In genomic region chr21:28230559-28230958, GRCh38 we compare ENCODE assay signal across 26 cellular contexts.
DNase-seq lines count a peak whose midpoint lies in the region; ATAC-seq and TF ChIP-seq lines count a peak whose summit lies in the region.
"Had no signal": no experiment of that assay in that cellular context is flagged by ENCODE, and none has a peak within 500 bp of the region (broad histone marks: within the 10 kb centered on the region; RNA-seq: fewer than 3 reads in every experiment).

No MANE protein-coding gene starts in this region.

- H3K36me3 ChIP-seq in mammary epithelial cell (ENCODE audit: insufficient read depth, low read length), result no peaks in the 10 kb centered on the region
- H3K36me3 ChIP-seq: neural progenitor cell, uterus had no signal

- no peak overlapping the region for H3K9ac ChIP-seq in mammary epithelial cell (ENCODE audit: insufficient read depth, low read length)
- H3K9ac ChIP-seq: neural progenitor cell had no signal

- no peaks in the 10 kb centered on the region for H3K36me3 Mint-ChIP-seq in MCF 10A (ENCODE audit: insufficient read depth, unreplicated experiment)
- H3K36me3 Mint-ChIP-seq: activated naive CD4-positive, alpha-beta T cell treated with anti-CD3 and anti-CD28 coated beads, Interleukin-2, amount 50 U/mL, for 72 hours; neural progenitor cell had no signal

- dilution Hi-C loops in mammary epithelial cell (cut with HindIII; ENCODE audit: low sequenced_read_pairs), result no loop called here

- H3K27ac Mint-ChIP-seq in MCF 10A (ENCODE audit: low read depth, unreplicated experiment), result no peak overlapping the region
- H3K27ac Mint-ChIP-seq: activated CD4-positive, alpha-beta memory T cell treated with anti-CD3 and anti-CD28 coated beads, Interleukin-2, amount 10 ng/mL, durations not matched to agents 7 days and 5 days; activated naive CD4-positive, alpha-beta T cell treated with anti-CD3 and anti-CD28 coated beads, Interleukin-2, amount 50 U/mL, for 72 hours; activated T-helper 17 cell treated with anti-CD3 and anti-CD28 coated beads, Interleukin-2, amount 50 U/mL, for 72 hours; CD4-positive, alpha-beta T cell; neural progenitor cell; stimulated activated naive CD8-positive, alpha-beta T cell treated with anti-CD3 and anti-CD28 coated beads, Interleukin-15, Interleukin-2, amounts not matched to agents 100 ng/mL and 50 ng/mL, for 24 hours had no signal

- no peak overlapping the region for H3K4me2 ChIP-seq in mammary epithelial cell (ENCODE audit: insufficient read depth, low read depth, low read length)
- H3K4me2 ChIP-seq: neural progenitor cell had no signal

- no peak overlapping the region for H3K27ac ChIP-seq in mammary epithelial cell (ENCODE audit: insufficient read depth, low read depth, low read length)
- H3K27ac ChIP-seq: 22Rv1, neural progenitor cell, uterus had no signal

- H3K4me1 ChIP-seq in mammary epithelial cell (ENCODE audit: insufficient read depth, low read length), result no peaks in the 10 kb centered on the region
- H3K4me1 ChIP-seq: neural progenitor cell, uterus had no signal

- BruUV-seq in MCF 10A (replicated peaks; lab: Mats Ljungman, UMichigan) (no TSS peak), mammary epithelial cell (replicated peaks; lab: Mats Ljungman, UMichigan) (no TSS peak)

- H3K27me3 Mint-ChIP-seq in MCF 10A (ENCODE audit: insufficient read depth, unreplicated experiment), result no peaks in the 10 kb centered on the region
- H3K27me3 Mint-ChIP-seq: activated CD4-positive, alpha-beta memory T cell treated with anti-CD3 and anti-CD28 coated beads, Interleukin-2, amount 10 ng/mL, durations not matched to agents 7 days and 5 days; activated T-helper 17 cell treated with anti-CD3 and anti-CD28 coated beads, Interleukin-2, amount 50 U/mL, for 72 hours; CD4-positive, alpha-beta T cell; stimulated activated naive CD8-positive, alpha-beta T cell treated with anti-CD3 and anti-CD28 coated beads, Interleukin-15, Interleukin-2, amounts not matched to agents 100 ng/mL and 50 ng/mL, for 24 hours had no signal

- no peak overlapping the region for H3K4me3 ChIP-seq in mammary epithelial cell (replicated peaks in 1 of 3; ENCODE audit: insufficient read depth in 1 of 3, low read depth in 2 of 3, low read length in 3 of 3)
- no peak overlapping the region for H3K4me3 ChIP-seq in cardiac fibroblast (replicated peaks in 1 of 2; ENCODE audit: low read depth in 2 of 2, low read length in 2 of 2)
- H3K4me3 ChIP-seq: neural progenitor cell, uterus had no signal

- DNase-seq in MCF 10A (ENCODE audit: unreplicated experiment) (peak; percentile 4), mammary epithelial cell (no peak), cardiac fibroblast (ENCODE audit: low read depth in 2 of 2) (peak; percentile 44 to 60), glomerular endothelial cell (ENCODE audit: extremely low read depth, low read depth, low spot score) (peak; percentile 25), NCI-H748 treated with DMSO at 0.1 percent for 48 hours (lab: John Stamatoyannopoulos, UW) (no peak), cerebellar cortex (ENCODE audit: low spot score) (no peak), NCI-H1092 (lab: John Stamatoyannopoulos, UW) (no peak)
- DNase-seq: activated CD4-positive, alpha-beta memory T cell treated with anti-CD3 and anti-CD28 coated beads, Interleukin-2, amount 10 ng/mL, durations not matched to agents 7 days and 5 days; activated CD4-positive, alpha-beta T cell treated with anti-CD3 and anti-CD28 coated beads for 1 hour; aorta; CD4-positive, alpha-beta T cell; central memory CD4-positive, alpha-beta T cell; DMS 273 treated with DMSO at 0.1 percent for 48 hours; foreskin melanocyte; left colon; NCI-H146; posterior cingulate gyrus; uterus had no signal

- POLR2A ChIA-PET in MCF 10A (lab: Yijun Ruan, JAX), result interaction anchor here (0.9 kb wide), 1 partner anchor 13 kb away, joined by 3 read pairs; no protein-coding TSS in a partner anchor

- peaks cover 27% of the 10 kb centered on the region for H3K4me1 Mint-ChIP-seq in MCF 10A (ENCODE audit: insufficient read depth, unreplicated experiment)
- H3K4me1 Mint-ChIP-seq: activated CD4-positive, alpha-beta memory T cell treated with anti-CD3 and anti-CD28 coated beads, Interleukin-2, amount 10 ng/mL, durations not matched to agents 7 days and 5 days; activated T-helper 17 cell treated with anti-CD3 and anti-CD28 coated beads, Interleukin-2, amount 50 U/mL, for 72 hours; neural progenitor cell had no signal

- no peak overlapping the region for H2AFZ ChIP-seq in mammary epithelial cell (ENCODE audit: low read depth, low read length)
- H2AFZ ChIP-seq: neural progenitor cell had no signal

- H3K9me3 ChIP-seq in mammary epithelial cell (replicated peaks; ENCODE audit: insufficient read depth, low read length), result no peaks in the 10 kb centered on the region
- H3K9me3 ChIP-seq: uterus had no signal

- H3K4me3 Mint-ChIP-seq in MCF 10A (ENCODE audit: unreplicated experiment), result no peak overlapping the region
- H3K4me3 Mint-ChIP-seq: activated CD4-positive, alpha-beta memory T cell treated with anti-CD3 and anti-CD28 coated beads, Interleukin-2, amount 10 ng/mL, durations not matched to agents 7 days and 5 days; activated T-helper 17 cell treated with anti-CD3 and anti-CD28 coated beads, Interleukin-2, amount 50 U/mL, for 72 hours; CD4-positive, alpha-beta T cell; neural progenitor cell; stimulated activated naive CD8-positive, alpha-beta T cell treated with anti-CD3 and anti-CD28 coated beads, Interleukin-15, Interleukin-2, amounts not matched to agents 100 ng/mL and 50 ng/mL, for 24 hours had no signal

- H3K9me3 Mint-ChIP-seq in MCF 10A (ENCODE audit: unreplicated experiment), result no peaks in the 10 kb centered on the region
- H3K9me3 Mint-ChIP-seq: activated CD4-positive, alpha-beta memory T cell treated with anti-CD3 and anti-CD28 coated beads, Interleukin-2, amount 10 ng/mL, durations not matched to agents 7 days and 5 days; activated naive CD4-positive, alpha-beta T cell treated with anti-CD3 and anti-CD28 coated beads, Interleukin-2, amount 50 U/mL, for 72 hours; activated T-helper 17 cell treated with anti-CD3 and anti-CD28 coated beads, Interleukin-2, amount 50 U/mL, for 72 hours; CD4-positive, alpha-beta T cell; neural progenitor cell; stimulated activated naive CD8-positive, alpha-beta T cell treated with anti-CD3 and anti-CD28 coated beads, Interleukin-15, Interleukin-2, amounts not matched to agents 100 ng/mL and 50 ng/mL, for 24 hours had no signal

- TF ChIP-seq CTCF in MCF 10A (IDR thresholded peaks at IDR 0.05; ENCODE audit: unreplicated experiment), result no peak
- no peak for TF ChIP-seq CTCF in mammary epithelial cell (conservative IDR thresholded peaks at IDR 0.05 in 1 of 2, IDR thresholded peaks at IDR 0.05 in 1 of 2; ENCODE audit: extremely low read depth in 1 of 2, insufficient read depth in 1 of 2, low read depth in 1 of 2, low read length in 2 of 2)
- TF ChIP-seq CTCF in cardiac fibroblast (IDR thresholded peaks at IDR 0.05; ENCODE audit: low read depth, low read length), result no peak

- in situ Hi-C loops in mammary epithelial cell (cut with MboI; ENCODE audit: low sequenced_read_pairs in 2 of 2), result no loop called here

- whole genome bisulfite sequencing in mammary epithelial cell (ENCODE audit: low coverage, missing lambda C conversion rate), result 63% methylated on average over 1 of the region's 1 CpG

- H3K27me3 ChIP-seq in mammary epithelial cell (ENCODE audit: insufficient read depth, low read length), result no peaks in the 10 kb centered on the region
- H3K27me3 ChIP-seq: neural progenitor cell, uterus had no signal

- CTCF ChIA-PET in MCF 10A (lab: Yijun Ruan, JAX) (interaction anchor here (0.7 kb wide), 2 partner anchors 1510 to 1724 kb away, joined by 3 to 4 read pairs; no protein-coding TSS in a partner anchor), mammary epithelial cell (lab: Charles Lee; ENCODE audit: low non-redundant PET) (no interaction called here)

- intact Hi-C loops in MCF 10A (cut with micrococcal nuclease), result loop anchor here (10.0 kb wide), 1 partner anchor 76 kb away; no protein-coding TSS in a partner anchor
- intact Hi-C loops in mammary epithelial cell (cut with micrococcal nuclease), result no loop called here

- H4K20me1 ChIP-seq in mammary epithelial cell (ENCODE audit: insufficient read depth, low read length), result no peaks in the 10 kb centered on the region

- ATAC-seq in HG02588 (IDR thresholded peaks at IDR 0.05; ENCODE audit: unreplicated experiment), result no peak
- ATAC-seq: activated naive CD4-positive, alpha-beta T cell treated with anti-CD3 and anti-CD28 coated beads, Interleukin-2, amount 50 U/mL, for 72 hours; activated T-helper 17 cell treated with anti-CD3 and anti-CD28 coated beads, Interleukin-2, amount 50 U/mL, for 72 hours; HCT116; left colon; sciatic nerve had no signal

- H3K79me2 ChIP-seq in mammary epithelial cell (ENCODE audit: insufficient read depth, low read length), result no peaks in the 10 kb centered on the region

Comparison
In these comparisons a context has a peak if more than half of its experiments do, and no peak if none do; other contexts are left out.
1. DNase-seq: peak in MCF 10A (single experiment), cardiac fibroblast (2 of 2) and glomerular endothelial cell (single experiment); none in mammary epithelial cell (single experiment), NCI-H748 treated with DMSO at 0.1 percent for 48 hours (single experiment), cerebellar cortex (single experiment) and NCI-H1092 (single experiment).